ENCODE assay signal across 14 cellular contexts in genomic region chr10:48490576-48491345, GRCh38.
"Had no signal": no experiment of that assay in that cellular context is flagged by ENCODE, and none has a peak within 500 bp of the region (broad histone marks: within the 10 kb centered on the region; RNA-seq: fewer than 3 reads in every experiment).

No MANE protein-coding gene starts in this region.

- H3K27ac ChIP-seq: body of pancreas, gastrocnemius medialis, heart left ventricle, neutrophil, transverse colon had no signal

- H3K36me3 ChIP-seq: gastrocnemius medialis, heart left ventricle, neutrophil, transverse colon had no signal

- H3K9me3 Mint-ChIP-seq: activated naive CD8-positive, alpha-beta T cell treated with anti-CD3 and anti-CD28 coated beads for 36 hours; dendritic cell treated with granulocyte-macrophage colony-stimulating factor and Interleukin-4, amounts not matched to agents 40 ng/mL and 50 ng/mL, for 4 days had no signal

- H3K4me3 Mint-ChIP-seq: activated naive CD8-positive, alpha-beta T cell treated with anti-CD3 and anti-CD28 coated beads for 36 hours; dendritic cell treated with granulocyte-macrophage colony-stimulating factor and Interleukin-4, amounts not matched to agents 40 ng/mL and 50 ng/mL, for 4 days; naive B cell had no signal

- H3K27ac Mint-ChIP-seq: activated naive CD8-positive, alpha-beta T cell treated with anti-CD3 and anti-CD28 coated beads for 36 hours; dendritic cell treated with granulocyte-macrophage colony-stimulating factor and Interleukin-4, amounts not matched to agents 40 ng/mL and 50 ng/mL, for 4 days; naive B cell had no signal

- DNase-seq: activated CD4-positive, alpha-beta T cell treated with anti-CD3 and anti-CD28 coated beads, Interleukin-2, amount 50 U/mL, for 1 hour; activated naive CD8-positive, alpha-beta T cell treated with anti-CD3 and anti-CD28 coated beads for 36 hours; activated T-cell treated with anti-CD3 and anti-CD28 coated beads, Interleukin-2, amount 50 U/mL, for 1 hour; body of pancreas; central memory CD4-positive, alpha-beta T cell; gastrocnemius medialis; naive B cell; retina; stimulated activated naive CD4-positive, alpha-beta T cell; transverse colon had no signal

- H3K4me1 ChIP-seq: body of pancreas, gastrocnemius medialis, transverse colon had no signal

- ATAC-seq: body of pancreas, gastrocnemius medialis, heart left ventricle, left colon had no signal

- H3K4me3 ChIP-seq: body of pancreas, gastrocnemius medialis, heart left ventricle, transverse colon had no signal

- H3K27me3 ChIP-seq: body of pancreas, gastrocnemius medialis, heart left ventricle, transverse colon had no signal

- H3K36me3 Mint-ChIP-seq: activated naive CD8-positive, alpha-beta T cell treated with anti-CD3 and anti-CD28 coated beads for 36 hours had no signal

- H3K9me3 ChIP-seq: body of pancreas, gastrocnemius medialis, neutrophil, transverse colon had no signal
